29 cellular contexts compared by ENCODE assay signal in the genomic region with DNA sequence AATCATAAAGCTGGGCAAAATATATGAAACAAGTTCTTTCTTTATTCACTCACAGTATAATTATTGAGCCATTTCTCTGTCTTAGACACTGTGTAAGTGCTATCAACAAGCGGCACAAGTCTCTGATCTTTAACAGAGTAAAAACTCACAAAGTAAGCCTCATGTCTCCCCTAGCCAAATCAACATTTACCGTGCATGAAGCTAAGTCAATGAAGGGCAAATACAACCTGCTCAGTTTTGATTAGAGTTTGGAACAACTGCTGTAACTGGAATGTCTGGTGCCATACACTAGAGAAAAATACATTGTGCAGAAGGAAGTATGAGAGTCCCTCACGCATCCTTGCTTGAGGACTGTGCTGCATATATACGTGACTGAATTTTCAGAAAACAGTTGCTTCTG.
"Had no signal": no experiment of that assay in that cellular context is flagged by ENCODE, and none has a peak within 500 bp of the region (broad histone marks: within the 10 kb centered on the region; RNA-seq: fewer than 3 reads in every experiment).

No MANE protein-coding gene starts in this region.

- H3K27ac Mint-ChIP-seq: naive thymus-derived CD8-positive, alpha-beta T cell; natural killer cell treated with Interleukin-12 subunit alpha and Interleukin-12 subunit beta and Interleukin-15 and Interleukin-18, amount 100 ng/mL, for 72 hours; stimulated activated effector memory CD8-positive, alpha-beta T cell treated with anti-CD3 and anti-CD28 coated beads, Interleukin-12 subunit alpha, Interleukin-12 subunit beta, amount 100 ng/mL, for 72 hours; stimulated activated naive B cell treated with anti-CD40 and anti-IgM and Interleukin-4, amounts not matched to agents 10 μg/mL and 1 μg/mL and 100 μg/mL, for 72 hours; stimulated activated naive CD8-positive, alpha-beta T cell treated with anti-CD3 and anti-CD28 coated beads, Interleukin-15, Interleukin-2, amounts not matched to agents 100 ng/mL and 50 ng/mL, for 24 hours; type B pancreatic cell had no signal

- H2AFZ ChIP-seq: parathyroid adenoma had no signal

- DNase-seq: naive thymus-derived CD8-positive, alpha-beta T cell; nephron progenitor cell; occipital lobe; ovary; posterior cingulate gyrus; psoas muscle; right cardiac atrium; right lobe of liver; sigmoid colon; small intestine; stimulated activated CD4-positive, alpha-beta T cell treated with anti-CD3 and anti-CD28 coated beads, Interleukin-15, amount 100 ng/mL, for 24 hours; stimulated activated CD4-positive, alpha-beta T cell treated with anti-CD3 and anti-CD28 coated beads, Interleukin-2, amount 100 ng/mL, for 24 hours; stimulated activated CD4-positive, alpha-beta T cell treated with anti-CD3 and anti-CD28 coated beads, Interleukin-2, amount 100 ng/mL, for 48 hours; stimulated activated CD4-positive, alpha-beta T cell treated with anti-CD3 and anti-CD28 coated beads, Interleukin-4, amount 100 ng/mL, for 24 hours; stimulated activated naive B cell treated with anti-CD40 and anti-IgM and Interleukin-4, amounts not matched to agents 10 μg/mL and 1 μg/mL and 100 μg/mL, for 72 hours; stimulated activated naive CD4-positive, alpha-beta T cell treated with Interleukin-2 at 50 U/mL for 16 hours; stomach; thyroid gland; upper lobe of right lung; uterus had no signal

- H3K27me3 Mint-ChIP-seq: naive thymus-derived CD8-positive, alpha-beta T cell; natural killer cell treated with Interleukin-12 subunit alpha and Interleukin-12 subunit beta and Interleukin-15 and Interleukin-18, amount 100 ng/mL, for 72 hours; progenitor cell of endocrine pancreas; stimulated activated naive B cell treated with anti-CD40 and anti-IgM and Interleukin-4, amounts not matched to agents 10 μg/mL and 1 μg/mL and 100 μg/mL, for 72 hours; stimulated activated naive CD8-positive, alpha-beta T cell treated with anti-CD3 and anti-CD28 coated beads, Interleukin-15, Interleukin-2, amounts not matched to agents 100 ng/mL and 50 ng/mL, for 24 hours; type B pancreatic cell had no signal

- H3K9ac ChIP-seq: parathyroid adenoma had no signal

- H3K36me3 ChIP-seq: ovary, right lobe of liver, sigmoid colon, stomach, thoracic aorta, thyroid gland, tibial nerve, upper lobe of right lung, uterus had no signal

- H3K4me3 Mint-ChIP-seq: naive thymus-derived CD8-positive, alpha-beta T cell; natural killer cell treated with Interleukin-12 subunit alpha and Interleukin-12 subunit beta and Interleukin-15 and Interleukin-18, amount 100 ng/mL, for 72 hours; nephron progenitor cell; neural crest cell; stimulated activated effector memory CD8-positive, alpha-beta T cell treated with anti-CD3 and anti-CD28 coated beads, Interleukin-12 subunit alpha, Interleukin-12 subunit beta, amount 100 ng/mL, for 72 hours; stimulated activated naive B cell treated with anti-CD40 and anti-IgM and Interleukin-4, amounts not matched to agents 10 μg/mL and 1 μg/mL and 100 μg/mL, for 72 hours; stimulated activated naive CD8-positive, alpha-beta T cell treated with anti-CD3 and anti-CD28 coated beads, Interleukin-15, Interleukin-2, amounts not matched to agents 100 ng/mL and 50 ng/mL, for 24 hours; type B pancreatic cell had no signal

- H3K36me3 Mint-ChIP-seq: naive thymus-derived CD8-positive, alpha-beta T cell; natural killer cell treated with Interleukin-12 subunit alpha and Interleukin-12 subunit beta and Interleukin-15 and Interleukin-18, amount 100 ng/mL, for 72 hours; stimulated activated effector memory CD8-positive, alpha-beta T cell treated with anti-CD3 and anti-CD28 coated beads, Interleukin-12 subunit alpha, Interleukin-12 subunit beta, amount 100 ng/mL, for 72 hours; stimulated activated naive B cell treated with anti-CD40 and anti-IgM and Interleukin-4, amounts not matched to agents 10 μg/mL and 1 μg/mL and 100 μg/mL, for 72 hours; type B pancreatic cell had no signal

- H3K4me1 ChIP-seq: parathyroid adenoma, psoas muscle, right lobe of liver, stomach, thyroid gland, upper lobe of right lung, uterus had no signal

- FAIRE-seq: small intestine had no signal

- H3K4me3 ChIP-seq: ovary, psoas muscle, right lobe of liver, sigmoid colon, stomach, thoracic aorta, thyroid gland, tibial nerve, upper lobe of right lung, uterus had no signal

- H3K79me2 ChIP-seq: parathyroid adenoma had no signal

- H3K9me3 ChIP-seq: ovary, psoas muscle, right lobe of liver, stomach, thoracic aorta, thyroid gland, tibial nerve, upper lobe of right lung, uterus had no signal

- H3K27me3 ChIP-seq: ovary, right lobe of liver, sigmoid colon, stomach, thyroid gland, tibial nerve, upper lobe of right lung, uterus had no signal

- H3K27ac ChIP-seq: ovary, parathyroid adenoma, psoas muscle, right lobe of liver, sigmoid colon, stomach, thoracic aorta, thyroid gland, tibial nerve, upper lobe of right lung, uterus had no signal

- H3K9me3 Mint-ChIP-seq: nephron progenitor cell; neural crest cell; stimulated activated effector memory CD8-positive, alpha-beta T cell treated with anti-CD3 and anti-CD28 coated beads, Interleukin-12 subunit alpha, Interleukin-12 subunit beta, amount 100 ng/mL, for 72 hours; stimulated activated naive B cell treated with anti-CD40 and anti-IgM and Interleukin-4, amounts not matched to agents 10 μg/mL and 1 μg/mL and 100 μg/mL, for 72 hours; stimulated activated naive CD8-positive, alpha-beta T cell treated with anti-CD3 and anti-CD28 coated beads, Interleukin-15, Interleukin-2, amounts not matched to agents 100 ng/mL and 50 ng/mL, for 24 hours; type B pancreatic cell had no signal

- H3K4me1 Mint-ChIP-seq: naive thymus-derived CD8-positive, alpha-beta T cell; nephron progenitor cell; neural crest cell; stimulated activated effector memory CD8-positive, alpha-beta T cell treated with anti-CD3 and anti-CD28 coated beads, Interleukin-12 subunit alpha, Interleukin-12 subunit beta, amount 100 ng/mL, for 72 hours; stimulated activated naive B cell treated with anti-CD40 and anti-IgM and Interleukin-4, amounts not matched to agents 10 μg/mL and 1 μg/mL and 100 μg/mL, for 72 hours had no signal
